Comparison of ENCODE assay signal across 31 cellular contexts in the genomic region with DNA sequence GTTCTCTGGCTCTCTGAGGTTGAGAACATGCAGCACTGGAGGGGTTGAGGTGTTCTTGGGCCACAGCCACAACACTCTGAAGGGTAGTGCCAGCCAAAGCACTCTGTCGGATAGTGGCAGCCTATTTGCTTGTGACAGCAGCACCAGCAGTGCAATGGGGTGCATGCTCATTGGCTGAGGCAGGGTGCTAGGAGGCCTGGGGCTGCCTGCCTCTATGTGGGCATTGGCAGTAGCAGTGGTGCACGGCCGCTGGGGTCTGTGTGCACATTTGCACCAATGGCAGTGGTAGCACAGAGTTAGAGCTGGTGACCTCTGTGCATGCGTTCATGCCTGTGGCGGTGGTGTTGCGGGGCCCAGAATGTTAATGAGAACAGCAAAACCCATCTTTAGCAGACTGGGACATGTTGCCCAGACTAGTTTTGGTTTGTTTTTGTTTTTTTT. TPM values are rescaled to one million over a fixed set of nuclear protein-coding genes. Genes with fewer than 3 reads are reported as not detected.
"Had no signal": no experiment of that assay in that cellular context is flagged by ENCODE, and none has a peak within 500 bp of the region (broad histone marks: within the 10 kb centered on the region; RNA-seq: fewer than 3 reads in every experiment).

No MANE protein-coding gene starts in this region.

- H3K4me1 ChIP-seq: esophagus squamous epithelium, pancreas, suprapubic skin, upper lobe of right lung, vagina had no signal

- H3K27me3 ChIP-seq: dorsolateral prefrontal cortex, esophagus squamous epithelium, heart right ventricle, pancreas, sigmoid colon, suprapubic skin, transverse colon, upper lobe of right lung, vagina had no signal

- H3K27ac ChIP-seq: dorsolateral prefrontal cortex, esophagus squamous epithelium, heart right ventricle, pancreas, sigmoid colon, suprapubic skin, transverse colon, upper lobe of right lung, vagina had no signal

- H3K4me3 ChIP-seq: dorsolateral prefrontal cortex, esophagus squamous epithelium, heart right ventricle, pancreas, sigmoid colon, suprapubic skin, transverse colon, upper lobe of right lung, vagina had no signal

- FAIRE-seq: colon, endothelial cell of umbilical vein, pancreas had no signal

- DNase-seq: central memory CD4-positive, alpha-beta T cell; dorsolateral prefrontal cortex; effector CD4-positive, alpha-beta T cell; esophagus squamous epithelium; foreskin melanocyte; glutamatergic neuron; heart right ventricle; hippocampal formation; immature natural killer cell; islet precursor cell; kidney glomerular epithelial cell; mesendoderm; midbrain; naive thymus-derived CD4-positive, alpha-beta T cell; nephron progenitor cell; occipital lobe; pancreas; sigmoid colon; stimulated activated CD4-positive, alpha-beta T cell treated with anti-CD3 and anti-CD28 coated beads, Interleukin-2, amount 100 ng/mL, for 24 hours; stimulated activated CD4-positive, alpha-beta T cell treated with anti-CD3 and anti-CD28 coated beads, Interleukin-4, amount 100 ng/mL, for 24 hours; stimulated activated naive CD8-positive, alpha-beta T cell treated with anti-CD3 and anti-CD28 coated beads, Interleukin-15, amount 100 ng/mL, for 72 hours; transverse colon; upper lobe of right lung had no signal

- H3K9me3 ChIP-seq: esophagus squamous epithelium, heart right ventricle, pancreas, sigmoid colon, suprapubic skin, transverse colon, upper lobe of right lung, vagina had no signal

- ATAC-seq: naive thymus-derived CD4-positive, alpha-beta T cell; pancreas; stimulated activated memory B cell treated with anti-CD40 and anti-IgM and Interleukin-4, amounts not matched to agents 10 μg/mL and 1 μg/mL and 100 μg/mL, for 72 hours; stimulated activated naive CD8-positive, alpha-beta T cell treated with anti-CD3 and anti-CD28 coated beads, Interleukin-15, amount 100 ng/mL, for 72 hours; upper lobe of right lung had no signal

RNA-seq across cellular contexts. Expression of gene SERPIND1, which starts 59.3 kb away (rescaled TPM):
- total RNA-seq: epithelial cell of proximal tubule; lower leg skin; naive thymus-derived CD4-positive, alpha-beta T cell; sigmoid colon; skeletal muscle tissue; transverse colon; vagina had no signal
